12 cellular contexts compared by ENCODE assay signal in the genomic region with DNA sequence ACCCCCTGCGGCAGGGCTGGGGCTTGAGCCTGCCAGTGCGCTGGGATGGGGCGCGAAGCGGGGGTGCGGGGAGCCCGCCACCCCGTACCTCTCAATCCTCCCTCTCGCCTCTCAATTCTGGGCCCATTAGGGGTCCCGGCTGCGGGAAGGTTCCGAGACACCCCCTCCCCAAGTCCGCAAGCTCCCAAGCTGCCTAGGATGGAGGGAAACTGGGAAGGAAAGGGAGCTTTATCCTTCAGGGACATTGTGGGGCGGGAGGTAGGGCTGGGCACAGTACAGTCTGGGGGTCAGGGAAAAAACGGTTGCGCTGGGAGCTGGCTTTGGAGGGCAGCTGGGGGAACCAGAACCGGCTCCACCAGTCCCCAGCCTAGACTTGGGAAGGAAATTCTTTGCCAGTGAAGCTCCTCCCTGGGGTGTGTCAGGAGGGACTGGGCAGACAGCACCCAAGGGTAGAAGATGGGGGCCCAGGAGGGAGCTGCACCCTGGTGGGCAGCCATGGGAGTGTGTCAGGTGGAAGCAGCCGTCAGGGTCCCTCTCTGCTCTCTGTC. TPM values are rescaled to one million over a fixed set of nuclear protein-coding genes. Genes with fewer than 3 reads are reported as not detected.
DNase-seq lines count a peak whose midpoint lies in the region; ATAC-seq, FAIRE-seq and TF ChIP-seq lines count a peak whose summit lies in the region.
"Had no signal": no experiment of that assay in that cellular context is flagged by ENCODE, and none has a peak within 500 bp of the region (broad histone marks: within the 10 kb centered on the region; RNA-seq: fewer than 3 reads in every experiment).

No MANE protein-coding gene starts in this region.

- H3K14ac ChIP-seq in H1 (ENCODE audit: insufficient read length): no peak overlapping the region

- H3K4ac ChIP-seq in H1 (replicated peaks; ENCODE audit: insufficient read length, low read depth, low read length) (no peak overlapping the region), mesendoderm (ENCODE audit: low read depth, low read length) (no peak overlapping the region)

- 0 out of 2 replicates have a peak overlapping the region, but pooled peaks have one; percentile 35 for H2BK5ac ChIP-seq in H1 (ENCODE audit: low read depth, low read length)
- H2BK5ac ChIP-seq in mesendoderm (ENCODE audit: low read length): no peak overlapping the region

- H3K27ac ChIP-seq in H1 (ENCODE audit: low read depth, low read length): no peak overlapping the region
- no peak overlapping the region for H3K27ac ChIP-seq in mesendoderm (ENCODE audit: low read depth, low read length)
- peak overlapping the region in 1 of 4 donors; percentile 34 for H3K27ac ChIP-seq in upper lobe of left lung
- H3K27ac ChIP-seq in CD8-positive, alpha-beta memory T cell (ENCODE audit: low read depth, low read length): no peak overlapping the region

- POLR2A ChIA-PET in H1 (lab: Charles Lee; ENCODE audit: partially characterized antibody): interaction anchor here (0.8 to 1.5 kb wide), 5 partner anchors 11 to 78 kb away, joined by 3 to 6 read pairs (median 3); a partner anchor contains a TSS
- POLR2A ChIA-PET in CD8-positive, alpha-beta memory T cell (lab: Charles Lee): no interaction called here

- H4K91ac ChIP-seq in H1 (replicated peaks; ENCODE audit: insufficient read length, low read length): no peak overlapping the region

- H3K79me1 ChIP-seq in H1 (ENCODE audit: low read depth, low read length): no peaks in the 10 kb centered on the region
- H3K79me1 ChIP-seq in mesendoderm (ENCODE audit: low read length): no peaks in the 10 kb centered on the region

- TF ChIP-seq RAD21 in H1 (IDR thresholded peaks at IDR 0.05 in 1 of 2, conservative IDR thresholded peaks at IDR 0.05 in 1 of 2; ENCODE audit: low read depth in 2 of 2, low read length in 2 of 2): no peak

- H3K4me3 Mint-ChIP-seq in activated naive CD4-positive, alpha-beta T cell treated with anti-CD3 and anti-CD28 coated beads, Interleukin-2, amount 50 U/mL, for 24 hours: peak overlapping the region; percentile 24
- H3K4me3 Mint-ChIP-seq in CD8-positive, alpha-beta memory T cell: peak overlapping the region in 3 of 7 donors; percentile 11 to 20 (median 12)

- 13% methylated on average over 10 of the region's 18 CpGs; no CpG with 5 or more reads in 1 of the 2 experiments for WGBS in H1 (ENCODE audit: extremely low coverage in 1 of 2, insufficient coverage in 1 of 2, insufficient read length in 1 of 2, insufficient replicate concordance in 2 of 2, low coverage in 1 of 2, low lambda C conversion rate in 2 of 2, missing lambda C conversion rate in 1 of 2), 2 experiments
- WGBS in mesendoderm (ENCODE audit: extremely low coverage, insufficient coverage, low lambda C conversion rate): no CpG with 5 or more reads among the region's 18 CpGs
- 6 to 17% methylated on average over 2 to 18 of the region's 18 CpGs for WGBS in upper lobe of left lung, 2 donors

- H2AK5ac ChIP-seq in H1 (ENCODE audit: low read depth, low read length) (no peak overlapping the region), mesendoderm (ENCODE audit: low read length) (no peak overlapping the region)

- H3K4me1 Mint-ChIP-seq in activated naive CD4-positive, alpha-beta T cell treated with anti-CD3 and anti-CD28 coated beads, Interleukin-2, amount 50 U/mL, for 24 hours: peaks cover 3% of the 10 kb centered on the region
- peaks cover 4 to 8% (median 6%) of the 10 kb centered on the region in 3 donors for H3K4me1 Mint-ChIP-seq in CD8-positive, alpha-beta memory T cell

- H3K4me3 ChIP-seq in H1 (ENCODE audit: extremely low read depth in 1 of 4, insufficient read depth in 2 of 4, low read depth in 3 of 4, low read length in 4 of 4) (peak overlapping the region; percentile 51 to 83 (median 80)), mesendoderm (ENCODE audit: low read length) (peak overlapping the region; percentile 44), upper lobe of left lung (peak overlapping the region in 3 of 4 donors; percentile 23 to 45 (median 45))
- no peak overlapping the region for H3K4me3 ChIP-seq in CD8-positive, alpha-beta memory T cell (ENCODE audit: low read length)

- H4K20me1 ChIP-seq in H1 (replicated peaks in 1 of 2; ENCODE audit: control insufficient read depth in 1 of 2, insufficient read depth in 2 of 2, low read length in 2 of 2): no peaks in the 10 kb centered on the region

- DNase-seq in activated naive CD4-positive, alpha-beta T cell treated with Interleukin-2 at 50 U/mL for 16 hours: no peak
- DNase-seq in H1 (ENCODE audit: low read depth in 1 of 2, low spot score in 2 of 2): no peak
- DNase-seq in mesendoderm: no peak
- no peak for DNase-seq in upper lobe of left lung
- DNase-seq in activated CD4-positive, CD25-positive, alpha-beta regulatory T cell (lab: John Stamatoyannopoulos, UW): no peak
- no peak for DNase-seq in CD8-positive, alpha-beta memory T cell
- DNase-seq: activated CD4-positive, alpha-beta T cell treated with anti-CD3 and anti-CD28 coated beads for 1 hour had no signal

- H2BK120ac ChIP-seq in H1 (replicated peaks; ENCODE audit: low read depth, low read length) (no peak overlapping the region), mesendoderm (ENCODE audit: low read depth, low read length) (no peak overlapping the region)

- no peak for ATAC-seq in upper lobe of left lung (ENCODE audit: low FRiP score in 2 of 2)
- no peak for ATAC-seq in HG02938 (IDR thresholded peaks at IDR 0.05; ENCODE audit: unreplicated experiment)

- peak overlapping the region; percentile 53 to 98 for H3K4me2 ChIP-seq in H1 (ENCODE audit: insufficient read depth in 1 of 2, low read depth in 2 of 2, low read length in 2 of 2)
- peak overlapping the region; percentile 95 for H3K4me2 ChIP-seq in mesendoderm (ENCODE audit: low read length)

- H3K79me2 ChIP-seq in H1 (ENCODE audit: control insufficient read depth in 1 of 2, insufficient read depth in 2 of 2, low read length in 2 of 2): no peaks in the 10 kb centered on the region
- no peaks in the 10 kb centered on the region for H3K79me2 ChIP-seq in mesendoderm (ENCODE audit: control insufficient read depth, insufficient read depth, low read length)

- H3K36me3 ChIP-seq in H1 (ENCODE audit: control insufficient read depth in 2 of 4, insufficient read depth in 4 of 4, low read length in 3 of 4) (no peaks in the 10 kb centered on the region), mesendoderm (ENCODE audit: control insufficient read depth, insufficient read depth, low read length) (no peaks in the 10 kb centered on the region), upper lobe of left lung (no peaks in the 10 kb centered on the region)
- H3K36me3 ChIP-seq in CD8-positive, alpha-beta memory T cell (ENCODE audit: insufficient read depth, low read length): no peaks in the 10 kb centered on the region

- no peak for TF ChIP-seq EP300 in H1 (IDR thresholded peaks at IDR 0.05; ENCODE audit: borderline replicate concordance in 1 of 2, low read depth in 2 of 2, low read length in 2 of 2)
- no peak for TF ChIP-seq EP300 in upper lobe of left lung (IDR thresholded peaks at IDR 0.05)

- TF ChIP-seq POLR2A in H1 (IDR thresholded peaks at IDR 0.05; ENCODE audit: control extremely low read depth in 1 of 2, low read depth in 2 of 2, low read length in 2 of 2) (no peak), upper lobe of left lung (IDR thresholded peaks at IDR 0.05) (no peak)

- H2AFZ ChIP-seq in H1 (ENCODE audit: low read length): peak overlapping the region; percentile 47; the same call in 1 of the 2 replicates

- H4K8ac ChIP-seq in H1 (ENCODE audit: extremely low read depth, insufficient read depth, low read length): peak overlapping the region; percentile 60; the same call in 1 of the 2 replicates
- no peak overlapping the region for H4K8ac ChIP-seq in mesendoderm (ENCODE audit: low read depth, low read length)

- FAIRE-seq in H1 (lab: Jason Lieb, UNC): no peak

- CTCF ChIA-PET in H1 (lab: Charles Lee; ENCODE audit: partially characterized antibody): interaction anchor here (0.6 to 3.6 kb wide), 15 partner anchors 11 to 376 kb away, joined by 3 to 17 read pairs (median 3); no protein-coding TSS in a partner anchor
- CTCF ChIA-PET in CD8-positive, alpha-beta memory T cell (lab: Charles Lee): no interaction called here

- peaks cover 25% of the 10 kb centered on the region for H3K27me3 Mint-ChIP-seq in activated naive CD4-positive, alpha-beta T cell treated with anti-CD3 and anti-CD28 coated beads, Interleukin-2, amount 50 U/mL, for 24 hours
- peaks cover 28 to 67% of the 10 kb centered on the region in 2 donors for H3K27me3 Mint-ChIP-seq in CD8-positive, alpha-beta memory T cell

- no peak overlapping the region for H4K5ac ChIP-seq in H1 (ENCODE audit: insufficient read length, low read depth, low read length)
- H4K5ac ChIP-seq in mesendoderm (ENCODE audit: low read length): no peak overlapping the region

- H3K18ac ChIP-seq in H1 (ENCODE audit: extremely low read depth, low read length) (peak overlapping the region; percentile 56; the same call in 1 of the 2 replicates), mesendoderm (ENCODE audit: low read length) (no peak overlapping the region)

- peak overlapping the region; percentile 22 for H3K56ac ChIP-seq in H1 (replicated peaks; ENCODE audit: insufficient read length, low read depth, low read length)
- peak overlapping the region; percentile 86 for H3K56ac ChIP-seq in mesendoderm (ENCODE audit: low read length)

- H3K23me2 ChIP-seq in H1 (ENCODE audit: low read depth, low read length): peaks cover 15% of the 10 kb centered on the region; the same call in 1 of the 2 replicates

- H3K9me3 ChIP-seq in H1 (ENCODE audit: insufficient read depth in 2 of 2, low read depth in 1 of 2, low read length in 1 of 2) (no peaks in the 10 kb centered on the region), upper lobe of left lung (no peaks in the 10 kb centered on the region)
- H3K9me3 ChIP-seq in CD8-positive, alpha-beta memory T cell (ENCODE audit: low read length): no peaks in the 10 kb centered on the region

- peak overlapping the region; percentile 50; the same call in 1 of the 2 replicates for H2BK12ac ChIP-seq in H1 (ENCODE audit: low read depth, low read length)

- H3K36me3 Mint-ChIP-seq in activated naive CD4-positive, alpha-beta T cell treated with anti-CD3 and anti-CD28 coated beads, Interleukin-2, amount 50 U/mL, for 24 hours: no peaks in the 10 kb centered on the region
- H3K36me3 Mint-ChIP-seq in CD8-positive, alpha-beta memory T cell: no peaks in the 10 kb centered on the region

- peaks cover 0 to 14% (median 5%) of the 10 kb centered on the region in 4 experiments; a peak in 4 of 7 replicates for H3K4me1 ChIP-seq in H1 (replicated peaks in 1 of 4; ENCODE audit: control insufficient read depth in 3 of 4, insufficient read depth in 4 of 4, low read length in 3 of 4)
- H3K4me1 ChIP-seq in mesendoderm (ENCODE audit: control insufficient read depth, low read depth, low read length): peaks cover 2% of the 10 kb centered on the region
- peaks cover 12 to 22% (median 17%) of the 10 kb centered on the region in 4 donors for H3K4me1 ChIP-seq in upper lobe of left lung
- H3K4me1 ChIP-seq in CD8-positive, alpha-beta memory T cell (ENCODE audit: insufficient read depth, low read length): no peaks in the 10 kb centered on the region

- H2BK20ac ChIP-seq in H1 (ENCODE audit: low read length): no peak overlapping the region

- H2BK15ac ChIP-seq in H1 (ENCODE audit: low read length) (no peak overlapping the region; the same call in 1 of the 2 replicates), mesendoderm (replicated peaks; ENCODE audit: low read depth) (no peak overlapping the region)

- no peak overlapping the region for H3K27ac Mint-ChIP-seq in activated naive CD4-positive, alpha-beta T cell treated with anti-CD3 and anti-CD28 coated beads, Interleukin-2, amount 50 U/mL, for 24 hours
- no peak overlapping the region for H3K27ac Mint-ChIP-seq in CD8-positive, alpha-beta memory T cell

- H3K27me3 ChIP-seq in H1 (replicated peaks in 1 of 4; ENCODE audit: control insufficient read depth in 3 of 4, extremely low read depth in 1 of 4, insufficient read depth in 3 of 4, low read length in 3 of 4) (peaks cover 0 to 24% (median 10%) of the 10 kb centered on the region in 4 experiments; a peak in 5 of 7 replicates), mesendoderm (ENCODE audit: insufficient read depth, low read length, poor library complexity) (no peaks in the 10 kb centered on the region), upper lobe of left lung (peaks cover 0 to 18% (median 7%) of the 10 kb centered on the region in 4 donors)
- peaks cover 23% of the 10 kb centered on the region for H3K27me3 ChIP-seq in CD8-positive, alpha-beta memory T cell (ENCODE audit: insufficient read depth, low read length, poor library complexity, severe bottlenecking)

- H3K9ac ChIP-seq in H1 (replicated peaks in 1 of 4; ENCODE audit: extremely low read depth in 1 of 4, low read depth in 3 of 4, low read length in 3 of 4) (no peak overlapping the region; a peak in 2 of 7 replicates), mesendoderm (ENCODE audit: low read length) (peak overlapping the region; percentile 69)

- no peaks in the 10 kb centered on the region for H3K9me3 Mint-ChIP-seq in activated naive CD4-positive, alpha-beta T cell treated with anti-CD3 and anti-CD28 coated beads, Interleukin-2, amount 50 U/mL, for 24 hours
- H3K9me3 Mint-ChIP-seq in CD8-positive, alpha-beta memory T cell: no peaks in the 10 kb centered on the region

- no peak for TF ChIP-seq CTCF in H1 (IDR thresholded peaks at IDR 0.05; ENCODE audit: control extremely low read depth in 1 of 3, insufficient read depth in 1 of 3, low read depth in 1 of 3, low read length in 3 of 3)
- no peak for TF ChIP-seq CTCF in upper lobe of left lung (IDR thresholded peaks at IDR 0.05)

- H3K23ac ChIP-seq in H1 (ENCODE audit: insufficient read length) (no peak overlapping the region), mesendoderm (ENCODE audit: low read length) (no peak overlapping the region)

RNA-seq across cellular contexts. Expression of a gene that starts 0.9 kb away (rescaled TPM):
- total RNA-seq in H1 (2021; fragmentation: NEBNext Ultra II Directional; extraction: Animal tissue kit (Norgen Biotek cat#: 25700)): 0.93 and 1.1 TPM in 2 replicates
- polyA plus RNA-seq in H1 (2011; rRNA removed): 1.6 and 1.7 TPM in 2 replicates
- polyA plus RNA-seq in H1 (2011; cell fraction: cytosol; rRNA removed): 1.0 TPM
- 0.81 TPM for polyA plus RNA-seq in H1 (2011; cell fraction: nucleus; rRNA removed)
- polyA plus RNA-seq in H1 (2012, experiment 1 of 2): 0.90 to 1.2 TPM (median 1.2 TPM) in 4 replicates
- polyA plus RNA-seq in H1 (2012, experiment 2 of 2): 1.6 TPM
- 2.6 TPM for polyA plus RNA-seq in H1 (2013, experiment 1 of 2)
- polyA plus RNA-seq in H1 (2013, experiment 2 of 2): 2.7 TPM
- polyA minus RNA-seq in H1 (2011; rRNA and poly(A)+ RNA removed): 0.29 and 0.82 TPM in 2 replicates
- polyA minus RNA-seq in H1 (2011; cell fraction: cytosol; rRNA and poly(A)+ RNA removed): not detected
- 0.90 TPM for polyA minus RNA-seq in H1 (2011; cell fraction: nucleus; rRNA and poly(A)+ RNA removed)
- 1.1 TPM for polyA plus RNA-seq in mesendoderm (2013, experiment 1 of 2)
- 1.2 TPM for polyA plus RNA-seq in mesendoderm (2013, experiment 2 of 2)
- 1 to 10 TPM in 2 of 6 donors, under 1 TPM in 2, not detected in 2; 0.29 to 3.3 (median 1.4) TPM for total RNA-seq in upper lobe of left lung
- total RNA-seq in CD8-positive, alpha-beta memory T cell: not detected
- polyA plus RNA-seq in CD8-positive, alpha-beta memory T cell: not detected
- total RNA-seq: RPMI7951 had no signal

RNA-seq across cellular contexts. Expression of a gene that starts 10.9 kb away (rescaled TPM):
- total RNA-seq in H1 (2021; fragmentation: NEBNext Ultra II Directional; extraction: Animal tissue kit (Norgen Biotek cat#: 25700)): 2.7 and 3.2 TPM in 2 replicates
- 3.9 and 4.3 TPM in 2 replicates for polyA plus RNA-seq in H1 (2011; rRNA removed)
- polyA plus RNA-seq in H1 (2011; cell fraction: cytosol; rRNA removed): 2.4 TPM
- 3.8 TPM for polyA plus RNA-seq in H1 (2011; cell fraction: nucleus; rRNA removed)
- polyA plus RNA-seq in H1 (2012, experiment 1 of 2): 1.6 to 3.4 TPM (median 2.7 TPM) in 4 replicates
- polyA plus RNA-seq in H1 (2012, experiment 2 of 2): 2.7 TPM
- 14.8 TPM for polyA plus RNA-seq in H1 (2013, experiment 1 of 2)
- polyA plus RNA-seq in H1 (2013, experiment 2 of 2): 15.5 TPM
- polyA minus RNA-seq in H1 (2011; rRNA and poly(A)+ RNA removed): 0.82 and 1.0 TPM in 2 replicates
- 2.1 TPM for polyA minus RNA-seq in H1 (2011; cell fraction: cytosol; rRNA and poly(A)+ RNA removed)
- 1.9 TPM for polyA minus RNA-seq in H1 (2011; cell fraction: nucleus; rRNA and poly(A)+ RNA removed)
- polyA plus RNA-seq in mesendoderm (2013, experiment 1 of 2): 0.81 TPM
- 0.83 TPM for polyA plus RNA-seq in mesendoderm (2013, experiment 2 of 2)
- 10 to 100 TPM in 4 of 6 donors, 1 to 10 TPM in 2; 5.2 to 41.1 (median 19.2) TPM for total RNA-seq in upper lobe of left lung
- total RNA-seq in CD8-positive, alpha-beta memory T cell: not detected
- polyA plus RNA-seq in CD8-positive, alpha-beta memory T cell: not detected
- total RNA-seq: renal cortical epithelial cell, RPMI7951 had no signal

RNA-seq across cellular contexts. Expression of a gene that starts 22.4 kb away (rescaled TPM):
- 0.11 and 0.20 TPM in 2 replicates for total RNA-seq in H1 (2021; fragmentation: NEBNext Ultra II Directional; extraction: Animal tissue kit (Norgen Biotek cat#: 25700))
- 0.36 and 0.41 TPM in 2 replicates for polyA plus RNA-seq in H1 (2011; rRNA removed)
- polyA plus RNA-seq in H1 (2011; cell fraction: cytosol; rRNA removed): 0.30 TPM
- 0.24 TPM for polyA plus RNA-seq in H1 (2011; cell fraction: nucleus; rRNA removed)
- polyA plus RNA-seq in H1 (2012, experiment 1 of 2): 0.13 to 0.45 TPM (median 0.24 TPM) in 4 replicates
- polyA plus RNA-seq in H1 (2012, experiment 2 of 2): 0.17 TPM
- polyA plus RNA-seq in H1 (2013, experiment 1 of 2): 0.24 TPM
- polyA plus RNA-seq in H1 (2013, experiment 2 of 2): 0.24 TPM
- polyA minus RNA-seq in H1 (2011; rRNA and poly(A)+ RNA removed): 0.17 and 0.57 TPM in 2 replicates
- polyA minus RNA-seq in H1 (2011; cell fraction: cytosol; rRNA and poly(A)+ RNA removed): not detected
- 0.70 TPM for polyA minus RNA-seq in H1 (2011; cell fraction: nucleus; rRNA and poly(A)+ RNA removed)
- 0.15 TPM for polyA plus RNA-seq in mesendoderm (2013, experiment 1 of 2)
- polyA plus RNA-seq in mesendoderm (2013, experiment 2 of 2): 0.15 TPM
- total RNA-seq in upper lobe of left lung: not detected
- total RNA-seq in CD8-positive, alpha-beta memory T cell: not detected
- not detected for polyA plus RNA-seq in CD8-positive, alpha-beta memory T cell
- total RNA-seq: RPMI7951 had no signal
- polyA plus RNA-seq: adipose tissue had no signal

RNA-seq across cellular contexts. Expression of a gene that starts 27.1 kb away (rescaled TPM):
- 0.71 and 0.86 TPM in 2 replicates for total RNA-seq in H1 (2021; fragmentation: NEBNext Ultra II Directional; extraction: Animal tissue kit (Norgen Biotek cat#: 25700))
- polyA plus RNA-seq in H1 (2011; rRNA removed): 3.1 and 3.3 TPM in 2 replicates
- polyA plus RNA-seq in H1 (2011; cell fraction: cytosol; rRNA removed): 2.5 TPM
- 1.9 TPM for polyA plus RNA-seq in H1 (2011; cell fraction: nucleus; rRNA removed)
- 0.69 to 1.5 TPM (median 1.1 TPM) in 4 replicates for polyA plus RNA-seq in H1 (2012, experiment 1 of 2)
- 1.2 TPM for polyA plus RNA-seq in H1 (2012, experiment 2 of 2)
- 1.4 TPM for polyA plus RNA-seq in H1 (2013, experiment 1 of 2)
- 1.4 TPM for polyA plus RNA-seq in H1 (2013, experiment 2 of 2)
- polyA minus RNA-seq in H1 (2011; rRNA and poly(A)+ RNA removed): 1.0 and 1.7 TPM in 2 replicates
- polyA minus RNA-seq in H1 (2011; cell fraction: cytosol; rRNA and poly(A)+ RNA removed): not detected
- polyA minus RNA-seq in H1 (2011; cell fraction: nucleus; rRNA and poly(A)+ RNA removed): 1.4 TPM
- polyA plus RNA-seq in mesendoderm (2013, experiment 1 of 2): 0.46 TPM
- 0.49 TPM for polyA plus RNA-seq in mesendoderm (2013, experiment 2 of 2)
- under 1 TPM in 3 of 6 donors, not detected in 3; 0.17 to 0.89 (median 0.30) TPM for total RNA-seq in upper lobe of left lung
- not detected for total RNA-seq in CD8-positive, alpha-beta memory T cell
- not detected for polyA plus RNA-seq in CD8-positive, alpha-beta memory T cell
- total RNA-seq: RPMI7951 had no signal
